Comparison of ENCODE assay signal across 16 cellular contexts in genomic region chr7:26562841-26563240, GRCh38.
"Had no signal": no experiment of that assay in that cellular context is flagged by ENCODE, and none has a peak within 500 bp of the region (broad histone marks: within the 10 kb centered on the region; RNA-seq: fewer than 3 reads in every experiment).

No MANE protein-coding gene starts in this region.

- DNase-seq: activated CD4-positive, alpha-beta T cell treated with anti-CD3 and anti-CD28 coated beads, Interleukin-2, amount 50 U/mL, for 1 hour; activated gamma-delta T cell; activated naive CD8-positive, alpha-beta T cell treated with anti-CD3 and anti-CD28 coated beads for 36 hours; activated T-cell treated with anti-CD3 and anti-CD28 coated beads, Interleukin-2, amount 50 U/mL, for 24 hours; dermis blood vessel endothelial cell; esophagus squamous epithelium; foreskin fibroblast; heart left ventricle; left colon; naive B cell; retina; stimulated activated CD4-positive, alpha-beta T cell treated with anti-CD3 and anti-CD28 coated beads, Interleukin-15, amount 100 ng/mL, for 24 hours; stimulated activated CD4-positive, alpha-beta T cell treated with anti-CD3 and anti-CD28 coated beads, Interleukin-4, amount 100 ng/mL, for 24 hours; thyroid gland had no signal

- H3K27ac Mint-ChIP-seq: activated naive CD8-positive, alpha-beta T cell treated with anti-CD3 and anti-CD28 coated beads for 36 hours; activated T-cell treated with anti-CD3 and anti-CD28 coated beads, Interleukin-2, amount 50 U/mL, for 24 hours; naive B cell had no signal

- H3K36me3 ChIP-seq: esophagus squamous epithelium, heart left ventricle, neutrophil, thyroid gland had no signal

- ATAC-seq: heart left ventricle, left colon had no signal

- H3K27ac ChIP-seq: esophagus squamous epithelium, heart left ventricle, neutrophil, thyroid gland had no signal

- H3K36me3 Mint-ChIP-seq: activated naive CD8-positive, alpha-beta T cell treated with anti-CD3 and anti-CD28 coated beads for 36 hours; naive B cell had no signal

- H3K9me3 ChIP-seq: esophagus squamous epithelium, heart left ventricle, neutrophil, thyroid gland had no signal

- H3K4me1 ChIP-seq: esophagus squamous epithelium, heart left ventricle, thyroid gland had no signal

- H3K4me3 Mint-ChIP-seq: activated naive CD8-positive, alpha-beta T cell treated with anti-CD3 and anti-CD28 coated beads for 36 hours; activated T-cell treated with anti-CD3 and anti-CD28 coated beads, Interleukin-2, amount 50 U/mL, for 24 hours had no signal

- H3K27me3 ChIP-seq: neutrophil, thyroid gland had no signal

- H3K4me3 ChIP-seq: esophagus squamous epithelium, heart left ventricle, lung, thyroid gland had no signal

- H3K9me3 Mint-ChIP-seq: activated naive CD8-positive, alpha-beta T cell treated with anti-CD3 and anti-CD28 coated beads for 36 hours; activated T-cell treated with anti-CD3 and anti-CD28 coated beads, Interleukin-2, amount 50 U/mL, for 24 hours had no signal

- H3K4me1 Mint-ChIP-seq: activated naive CD8-positive, alpha-beta T cell treated with anti-CD3 and anti-CD28 coated beads for 36 hours; naive B cell had no signal
